1 cellular context compared by ENCODE assay signal in the genomic region with DNA sequence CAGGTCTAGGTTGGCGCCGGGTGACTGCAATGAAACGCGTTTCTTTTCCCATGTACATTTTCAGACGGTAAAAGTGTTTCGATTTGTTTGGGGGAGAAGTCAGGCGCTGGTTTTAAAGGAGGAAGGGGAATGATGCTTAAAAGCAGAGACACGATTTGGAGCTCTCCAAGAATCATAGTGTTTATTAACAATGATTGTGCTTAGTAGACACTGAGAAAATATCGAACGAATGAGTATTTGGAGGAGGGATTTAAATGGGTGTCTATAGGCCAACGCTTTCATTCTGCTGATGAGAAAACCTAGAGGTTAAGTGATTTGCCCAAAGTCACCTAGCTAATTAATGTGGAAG.
TF ChIP-seq lines count a peak whose summit lies in the region.

No MANE protein-coding gene starts in this region.

TF ChIP-seq in endothelial cell of umbilical vein, 7 proteins besides CTCF, POLR2A, EP300 and RAD21:
- no peak for TF ChIP-seq GATA2 (IDR thresholded peaks at IDR 0.05; ENCODE audit: insufficient read depth, insufficient read length, low read depth, low read length)
- no peak for TF ChIP-seq MYC (IDR thresholded peaks at IDR 0.05; ENCODE audit: low read depth, low read length)
- TF ChIP-seq POLR2AphosphoS5 (IDR thresholded peaks at IDR 0.05; ENCODE audit: insufficient read depth, low read depth, low read length): no peak
- TF ChIP-seq FOS (IDR thresholded peaks at IDR 0.05; ENCODE audit: borderline replicate concordance, insufficient read depth, low read length): no peak
- no peak for TF ChIP-seq EZH2 (IDR thresholded peaks at IDR 0.05; ENCODE audit: borderline replicate concordance, low read depth, low read length, severe bottlenecking)
- TF ChIP-seq JUN (IDR thresholded peaks at IDR 0.05; ENCODE audit: borderline replicate concordance, insufficient read depth, insufficient read length, low read depth): no peak
- TF ChIP-seq, protein P1, sequence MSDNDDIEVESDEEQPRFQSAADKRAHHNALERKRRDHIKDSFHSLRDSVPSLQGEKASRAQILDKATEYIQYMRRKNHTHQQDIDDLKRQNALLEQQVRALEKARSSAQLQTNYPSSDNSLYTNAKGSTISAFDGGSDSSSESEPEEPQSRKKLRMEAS (IDR thresholded peaks at IDR 0.05; ENCODE audit: insufficient read depth, insufficient read length): no peak
